Comparison of ENCODE assay signal across 30 cellular contexts in genomic region chr15:54304321-54304720, GRCh38.
"Had no signal": no experiment of that assay in that cellular context is flagged by ENCODE, and none has a peak within 500 bp of the region (broad histone marks: within the 10 kb centered on the region; RNA-seq: fewer than 3 reads in every experiment).

No MANE protein-coding gene starts in this region.

- H3K27me3 Mint-ChIP-seq: activated CD4-positive, alpha-beta memory T cell treated with anti-CD3 and anti-CD28 coated beads for 36 hours; activated CD4-positive, alpha-beta T cell treated with anti-CD3 and anti-CD28 coated beads, Interleukin-2, amount 10 ng/mL, durations not matched to agents 24 days and 14 days; activated naive CD4-positive, alpha-beta T cell treated with anti-CD3 and anti-CD28 coated beads, Interleukin-2, amount 10 ng/mL, durations not matched to agents 7 days and 5 days; activated naive CD8-positive, alpha-beta T cell treated with anti-CD3 and anti-CD28 coated beads, Interleukin-2, amount 10 ng/mL, durations not matched to agents 7 days and 5 days; central memory CD8-positive, alpha-beta T cell; naive thymus-derived CD8-positive, alpha-beta T cell had no signal

- H3K27me3 ChIP-seq: dorsolateral prefrontal cortex, heart left ventricle, testis, transverse colon, uterus had no signal

- H3K36me3 ChIP-seq: heart left ventricle, transverse colon, uterus had no signal

- H3K4me1 ChIP-seq: heart left ventricle, parathyroid adenoma, psoas muscle, testis, transverse colon, uterus had no signal

- H3K27ac Mint-ChIP-seq: activated CD4-positive, alpha-beta memory T cell treated with anti-CD3 and anti-CD28 coated beads for 36 hours; activated CD4-positive, alpha-beta T cell treated with anti-CD3 and anti-CD28 coated beads, Interleukin-2, amount 10 ng/mL, durations not matched to agents 24 days and 14 days; activated naive CD4-positive, alpha-beta T cell treated with anti-CD3 and anti-CD28 coated beads, Interleukin-2, amount 10 ng/mL, durations not matched to agents 7 days and 5 days; activated naive CD8-positive, alpha-beta T cell treated with anti-CD3 and anti-CD28 coated beads, Interleukin-2, amount 10 ng/mL, durations not matched to agents 7 days and 5 days; activated T-helper 1 cell treated with anti-CD3 and anti-CD28 coated beads, Interleukin-12 subunit alpha, Interleukin-12 subunit beta, Interleukin-2, Interleukin-4 antibody, amounts not matched to agents 30 ng/mL and 10 ng/mL and 1 ng/mL, durations not matched to agents 14 hours and 24 hours and 36 hours; mesothelial cell of epicardium; naive thymus-derived CD8-positive, alpha-beta T cell had no signal

- H3K4me3 Mint-ChIP-seq: activated CD4-positive, alpha-beta memory T cell treated with anti-CD3 and anti-CD28 coated beads for 36 hours; activated CD4-positive, alpha-beta T cell treated with anti-CD3 and anti-CD28 coated beads, Interleukin-2, amount 10 ng/mL, durations not matched to agents 24 days and 14 days; activated naive CD4-positive, alpha-beta T cell treated with anti-CD3 and anti-CD28 coated beads, Interleukin-2, amount 10 ng/mL, durations not matched to agents 7 days and 5 days; activated naive CD8-positive, alpha-beta T cell treated with anti-CD3 and anti-CD28 coated beads, Interleukin-2, amount 10 ng/mL, durations not matched to agents 7 days and 5 days; activated T-helper 1 cell treated with anti-CD3 and anti-CD28 coated beads, Interleukin-12 subunit alpha, Interleukin-12 subunit beta, Interleukin-2, Interleukin-4 antibody, amounts not matched to agents 30 ng/mL and 10 ng/mL and 1 ng/mL, durations not matched to agents 14 hours and 24 hours and 36 hours; central memory CD8-positive, alpha-beta T cell; mesothelial cell of epicardium; naive thymus-derived CD8-positive, alpha-beta T cell; neural crest cell had no signal

- H3K36me3 Mint-ChIP-seq: activated CD4-positive, alpha-beta memory T cell treated with anti-CD3 and anti-CD28 coated beads for 36 hours; activated naive CD4-positive, alpha-beta T cell treated with anti-CD3 and anti-CD28 coated beads, Interleukin-2, amount 10 ng/mL, durations not matched to agents 7 days and 5 days; activated naive CD8-positive, alpha-beta T cell treated with anti-CD3 and anti-CD28 coated beads, Interleukin-2, amount 10 ng/mL, durations not matched to agents 7 days and 5 days; mesothelial cell of epicardium; naive thymus-derived CD8-positive, alpha-beta T cell had no signal

- H3K9ac ChIP-seq: parathyroid adenoma had no signal

- H2AFZ ChIP-seq: parathyroid adenoma had no signal

- H3K9me3 Mint-ChIP-seq: activated CD4-positive, alpha-beta T cell treated with anti-CD3 and anti-CD28 coated beads, Interleukin-2, amount 10 ng/mL, durations not matched to agents 24 days and 14 days; activated naive CD4-positive, alpha-beta T cell treated with anti-CD3 and anti-CD28 coated beads, Interleukin-2, amount 10 ng/mL, durations not matched to agents 7 days and 5 days; activated T-helper 1 cell treated with anti-CD3 and anti-CD28 coated beads, Interleukin-12 subunit alpha, Interleukin-12 subunit beta, Interleukin-2, Interleukin-4 antibody, amounts not matched to agents 30 ng/mL and 10 ng/mL and 1 ng/mL, durations not matched to agents 14 hours and 24 hours and 36 hours had no signal

- H3K27ac ChIP-seq: dorsolateral prefrontal cortex, heart left ventricle, parathyroid adenoma, psoas muscle, testis, transverse colon, uterus had no signal

- H3K79me2 ChIP-seq: parathyroid adenoma had no signal

- H3K9me3 ChIP-seq: psoas muscle, testis, transverse colon, uterus had no signal

- H3K4me1 Mint-ChIP-seq: activated CD4-positive, alpha-beta T cell treated with anti-CD3 and anti-CD28 coated beads, Interleukin-2, amount 10 ng/mL, durations not matched to agents 24 days and 14 days; activated naive CD4-positive, alpha-beta T cell treated with anti-CD3 and anti-CD28 coated beads, Interleukin-2, amount 10 ng/mL, durations not matched to agents 7 days and 5 days; activated naive CD8-positive, alpha-beta T cell treated with anti-CD3 and anti-CD28 coated beads, Interleukin-2, amount 10 ng/mL, durations not matched to agents 7 days and 5 days; central memory CD8-positive, alpha-beta T cell; mesothelial cell of epicardium; naive thymus-derived CD8-positive, alpha-beta T cell had no signal

- ATAC-seq: heart left ventricle; left ventricle myocardium superior; naive thymus-derived CD8-positive, alpha-beta T cell; psoas muscle; stimulated activated naive CD8-positive, alpha-beta T cell treated with anti-CD3 and anti-CD28 coated beads, Interleukin-15, Interleukin-2, amounts not matched to agents 100 U/mL and 50 U/mL, for 24 hours had no signal

- DNase-seq: activated CD4-positive, alpha-beta memory T cell treated with anti-CD3 and anti-CD28 coated beads for 36 hours; activated CD4-positive, alpha-beta T cell treated with anti-CD3 and anti-CD28 coated beads, Interleukin-2, amount 10 ng/mL, durations not matched to agents 24 days and 14 days; activated CD4-positive, CD25-positive, alpha-beta regulatory T cell treated with anti-CD3 and anti-CD28 coated beads, Interleukin-2, amount 50 U/mL, for 72 hours; activated CD8-positive, alpha-beta memory T cell treated with anti-CD3 and anti-CD28 coated beads, Interleukin-2, amount 50 U/mL, for 4 hours; activated effector memory CD4-positive, alpha-beta T cell treated with anti-CD3 and anti-CD28 coated beads, Interleukin-2, amount 50 U/mL, for 16 hours; activated naive CD4-positive, alpha-beta T cell treated with anti-CD3 and anti-CD28 coated beads, Interleukin-2, amount 10 ng/mL, durations not matched to agents 7 days and 5 days; activated naive CD8-positive, alpha-beta T cell treated with anti-CD3 and anti-CD28 coated beads, Interleukin-2, amount 10 ng/mL, durations not matched to agents 7 days and 5 days; activated T-cell treated with anti-CD3 and anti-CD28 coated beads, Interleukin-2, amount 50 U/mL, for 1 hour; dorsolateral prefrontal cortex; effector memory CD4-positive, alpha-beta T cell; erythroblast; foreskin fibroblast; heart left ventricle; hypothalamus; left ventricle myocardium superior; mammary epithelial cell; naive thymus-derived CD8-positive, alpha-beta T cell; nucleus accumbens; psoas muscle; stimulated activated CD4-positive, alpha-beta T cell treated with anti-CD3 and anti-CD28 coated beads, Interleukin-4, amount 100 ng/mL, for 1 hour; stimulated activated naive CD8-positive, alpha-beta T cell treated with anti-CD3 and anti-CD28 coated beads, Interleukin-15, Interleukin-2, amounts not matched to agents 100 U/mL and 50 U/mL, for 24 hours; T-helper 2 cell; testis; transverse colon; uterus had no signal

- H3K4me3 ChIP-seq: dorsolateral prefrontal cortex, heart left ventricle, psoas muscle, testis, transverse colon, uterus had no signal
